In genomic region chr14:68386950-68387779, GRCh38 we compare ENCODE assay signal across 13 cellular contexts.
DNase-seq lines count a peak whose midpoint lies in the region; ATAC-seq, FAIRE-seq and TF ChIP-seq lines count a peak whose summit lies in the region.
"Had no signal": no experiment of that assay in that cellular context is flagged by ENCODE, and none has a peak within 500 bp of the region (broad histone marks: within the 10 kb centered on the region; RNA-seq: fewer than 3 reads in every experiment).

No MANE protein-coding gene starts in this region.

- H3K27me3 ChIP-seq in HepG2 (ENCODE audit: control insufficient read depth in 1 of 2, insufficient read depth in 2 of 2, low read length in 2 of 2) (no peaks in the 10 kb centered on the region), right lobe of liver (no peaks in the 10 kb centered on the region), astrocyte (ENCODE audit: insufficient read depth, low read length) (no peaks in the 10 kb centered on the region)
- H3K27me3 ChIP-seq in CD4-positive, alpha-beta T cell (ENCODE audit: control insufficient read depth, insufficient read depth, low read length), result no peaks in the 10 kb centered on the region

- no peak overlapping the region for H3K27ac ChIP-seq in HepG2 (ENCODE audit: extremely low read length, insufficient read depth, low read length)
- H3K27ac ChIP-seq in right lobe of liver, result no peak overlapping the region
- no peak overlapping the region for H3K27ac ChIP-seq in astrocyte (ENCODE audit: low read depth, low read length)
- no peak overlapping the region for H3K27ac ChIP-seq in CD4-positive, alpha-beta T cell (ENCODE audit: low read depth, low read length)
- H3K27ac ChIP-seq: GM23248 had no signal

- intact Hi-C loops in HepG2 (cut with micrococcal nuclease; ENCODE audit: unreplicated experiment), result no loop called here
- intact Hi-C loops in right lobe of liver (cut with DNase I), result no loop called here
- intact Hi-C loops in CD4-positive, alpha-beta T cell (cut with DNase I, micrococcal nuclease), result no loop called here

- no peaks in the 10 kb centered on the region for H3K36me3 Mint-ChIP-seq in astrocyte (ENCODE audit: low read depth, unreplicated experiment)
- H3K36me3 Mint-ChIP-seq in CD4-positive, alpha-beta T cell (ENCODE audit: low read depth), result no peaks in the 10 kb centered on the region

- TF ChIP-seq RAD21 in HepG2 (CRISPR knock-in tag; IDR thresholded peaks at IDR 0.05), result no peak

- H3K4me3 ChIP-seq in HepG2 (replicated peaks in 1 of 3; ENCODE audit: insufficient read depth in 1 of 3, low read depth in 2 of 3, low read length in 3 of 3) (no peak overlapping the region), right lobe of liver (no peak overlapping the region), astrocyte (ENCODE audit: insufficient read depth, low read depth, low read length) (no peak overlapping the region)
- H3K4me3 ChIP-seq: GM23248 had no signal

- H3K9me3 ChIP-seq in HepG2 (ENCODE audit: low read length) (no peaks in the 10 kb centered on the region), right lobe of liver (no peaks in the 10 kb centered on the region), astrocyte (ENCODE audit: insufficient read depth, low read depth, low read length) (no peaks in the 10 kb centered on the region)
- H3K9me3 ChIP-seq in CD4-positive, alpha-beta T cell (ENCODE audit: control insufficient read depth, low read length), result no peaks in the 10 kb centered on the region

- H3K4me3 Mint-ChIP-seq in astrocyte (ENCODE audit: unreplicated experiment), result no peak overlapping the region
- H3K4me3 Mint-ChIP-seq in CD4-positive, alpha-beta T cell, result no peak overlapping the region
- H3K4me3 Mint-ChIP-seq: activated CD8-positive, alpha-beta T cell treated with anti-CD3 and anti-CD28 coated beads, Interleukin-2, amount 10 ng/mL, durations not matched to agents 7 days and 5 days had no signal

- no peak overlapping the region for H3K27ac Mint-ChIP-seq in astrocyte (ENCODE audit: unreplicated experiment)
- no peak overlapping the region for H3K27ac Mint-ChIP-seq in CD4-positive, alpha-beta T cell
- H3K27ac Mint-ChIP-seq: activated CD8-positive, alpha-beta T cell treated with anti-CD3 and anti-CD28 coated beads, Interleukin-2, amount 10 ng/mL, durations not matched to agents 7 days and 5 days had no signal

- H3K4me1 ChIP-seq in HepG2 (ENCODE audit: insufficient read depth, low read length), result peaks cover 25% of the 10 kb centered on the region
- H3K4me1 ChIP-seq in right lobe of liver, result peaks cover 0 to 17% (median 4%) of the 10 kb centered on the region in 4 donors
- peaks cover 13% of the 10 kb centered on the region for H3K4me1 ChIP-seq in astrocyte (ENCODE audit: insufficient read depth, low read length)

- H3K79me2 ChIP-seq in HepG2 (ENCODE audit: insufficient read depth, low read length) (no peaks in the 10 kb centered on the region), astrocyte (ENCODE audit: insufficient read depth, low read length) (no peaks in the 10 kb centered on the region)

- FAIRE-seq in HepG2 (lab: Jason Lieb, UNC), result no peak
- no peak for FAIRE-seq in astrocyte (lab: Jason Lieb, UNC)
- FAIRE-seq: bronchial epithelial cell had no signal

- H3K4me2 ChIP-seq in HepG2 (ENCODE audit: low read depth, low read length), result no peak overlapping the region
- H3K4me2 ChIP-seq in astrocyte (ENCODE audit: low read length), result no peak overlapping the region

- 68% methylated on average over 6 of the region's 6 CpGs for WGBS in HepG2 (ENCODE audit: low lambda C conversion rate)
- WGBS in right lobe of liver (ENCODE audit: insufficient coverage, low coverage, low lambda C conversion rate, missing lambda C conversion rate), result 36% methylated on average over 6 of the region's 6 CpGs

- TF ChIP-seq POLR2A in HepG2 (IDR thresholded peaks at IDR 0.05; ENCODE audit: insufficient read depth in 1 of 2, low read depth in 2 of 2, low read length in 2 of 2) (no peak), right lobe of liver (IDR thresholded peaks at IDR 0.05) (no peak)

- no peak overlapping the region for H2AFZ ChIP-seq in HepG2 (ENCODE audit: low read length)
- H2AFZ ChIP-seq in astrocyte (ENCODE audit: low read depth, low read length), result no peak overlapping the region
- H2AFZ ChIP-seq: GM23248 had no signal

- TF ChIP-seq EP300 in HepG2 (IDR thresholded peaks at IDR 0.05; ENCODE audit: low read depth in 2 of 2, low read length in 2 of 2) (no peak), HepG2 (CRISPR knock-in tag; IDR thresholded peaks at IDR 0.05; ENCODE audit: borderline replicate concordance) (no peak)

- BruUV-seq in HepG2 (replicated peaks; lab: Mats Ljungman, UMichigan), result no TSS peak

- H3K36me3 ChIP-seq in HepG2 (replicated peaks in 1 of 2; ENCODE audit: control insufficient read depth in 1 of 2, insufficient read depth in 2 of 2, low read length in 2 of 2), result no peaks in the 10 kb centered on the region
- H3K36me3 ChIP-seq in right lobe of liver, result no peaks in the 10 kb centered on the region
- no peaks in the 10 kb centered on the region for H3K36me3 ChIP-seq in astrocyte (ENCODE audit: insufficient read depth, low read length)

- CTCF ChIA-PET in HepG2 (lab: Yijun Ruan, JAX; ENCODE audit: low intra/inter-chr PET ratio, low total read pairs), result no interaction called here
- CTCF ChIA-PET in CD4-positive, alpha-beta T cell (lab: Charles Lee), result no interaction called here

- POLR2A ChIA-PET in HepG2 (lab: Yijun Ruan, JAX), result no interaction called here
- POLR2A ChIA-PET in CD4-positive, alpha-beta T cell (lab: Charles Lee), result no interaction called here

- H3K9me3 Mint-ChIP-seq in astrocyte (ENCODE audit: unreplicated experiment), result no peaks in the 10 kb centered on the region
- H3K9me3 Mint-ChIP-seq in CD4-positive, alpha-beta T cell, result no peaks in the 10 kb centered on the region

- in situ Hi-C loops in HepG2 (cut with HindIII; ENCODE audit: extremely low pct_ligation_motif_present, low pct_unique_long_range_greater_than_20kb), result no loop called here

- no peak for TF ChIP-seq CTCF in HepG2 (CRISPR knock-in tag; IDR thresholded peaks at IDR 0.05)
- no peak for TF ChIP-seq CTCF in right lobe of liver (IDR thresholded peaks at IDR 0.05)
- no peak for TF ChIP-seq CTCF in astrocyte (IDR thresholded peaks at IDR 0.05; ENCODE audit: insufficient read depth, low read depth, low read length)
- no peak for TF ChIP-seq CTCF in CD4-positive, alpha-beta T cell (IDR thresholded peaks at IDR 0.05)

- DNase-seq in HepG2 (ENCODE audit: low spot score) (no peak), right lobe of liver (no peak), astrocyte (ENCODE audit: low read depth) (peak; percentile 76), inferior parietal cortex (ENCODE audit: extremely low spot score) (peak; percentile 36), NCI-H774 (lab: John Stamatoyannopoulos, UW) (no peak), DMS153 treated with DMSO at 0.1 percent for 48 hours (lab: John Stamatoyannopoulos, UW; ENCODE audit: unreplicated experiment) (no peak)
- no peak for DNase-seq in NK-92 treated with Interleukin-12 subunit alpha and Interleukin-12 subunit beta, amount 100 ng/mL, for 24 hours (lab: John Stamatoyannopoulos, UW)
- no peak for DNase-seq in CD4-positive, alpha-beta T cell
- DNase-seq: activated CD8-positive, alpha-beta T cell treated with anti-CD3 and anti-CD28 coated beads, Interleukin-2, amount 10 ng/mL, durations not matched to agents 7 days and 5 days; activated effector memory CD4-positive, alpha-beta T cell treated with Interleukin-2 at 50 U/mL for 16 hours; GM23248; MM.1S had no signal

- no peaks in the 10 kb centered on the region for H3K27me3 Mint-ChIP-seq in astrocyte (ENCODE audit: low read depth, unreplicated experiment)
- no peaks in the 10 kb centered on the region for H3K27me3 Mint-ChIP-seq in CD4-positive, alpha-beta T cell

- ATAC-seq in HepG2 (no peak), right lobe of liver (no peak)
- no peak for ATAC-seq in CD4-positive, alpha-beta T cell (ENCODE audit: poor library complexity)
- ATAC-seq: activated CD8-positive, alpha-beta T cell treated with anti-CD3 and anti-CD28 coated beads, Interleukin-2, amount 10 ng/mL, durations not matched to agents 7 days and 5 days had no signal

- no peak overlapping the region for H3K9ac ChIP-seq in HepG2 (ENCODE audit: insufficient read depth, low read depth, low read length)
- H3K9ac ChIP-seq in astrocyte (ENCODE audit: low read length), result no peak overlapping the region
- H3K9ac ChIP-seq: GM23248 had no signal

- no peaks in the 10 kb centered on the region for H3K4me1 Mint-ChIP-seq in astrocyte (ENCODE audit: low read depth, unreplicated experiment)
- H3K4me1 Mint-ChIP-seq in CD4-positive, alpha-beta T cell (ENCODE audit: low read depth), result peaks cover 17% of the 10 kb centered on the region

- H4K20me1 ChIP-seq in HepG2 (ENCODE audit: insufficient read depth, low read length) (no peaks in the 10 kb centered on the region), astrocyte (ENCODE audit: insufficient read depth, low read length) (no peaks in the 10 kb centered on the region)

TF ChIP-seq in HepG2, 621 proteins besides CTCF, POLR2A, EP300 and RAD21 (continues in another document):
- TF ChIP-seq DR1 (CRISPR knock-in tag; IDR thresholded peaks at IDR 0.05) (no peak), ZNF484 (CRISPR knock-in tag; IDR thresholded peaks at IDR 0.05; ENCODE audit: borderline replicate concordance, low read depth) (no peak), ZNF597 (CRISPR knock-in tag; IDR thresholded peaks at IDR 0.05) (no peak), AKAP8 (CRISPR knock-in tag; IDR thresholded peaks at IDR 0.05) (no peak), CEBPB (IDR thresholded peaks at IDR 0.05; ENCODE audit: borderline replicate concordance, low read depth, low read length) (peak; percentile 76), ZNF878 (CRISPR knock-in tag; IDR thresholded peaks at IDR 0.05) (no peak), ARNT2 (CRISPR knock-in tag; IDR thresholded peaks at IDR 0.05; ENCODE audit: low read depth) (no peak), RBM22 (optimal IDR thresholded peaks at IDR 0.05; ENCODE audit: low read length) (no peak)

Comparison
In these comparisons a context has a peak if more than half of its experiments do, and no peak if none do; other contexts are left out.
1. DNase-seq: peak in astrocyte (single experiment) and inferior parietal cortex (single experiment); none in HepG2 (single experiment), right lobe of liver (0 of 3), NCI-H774 (single experiment), NK-92 treated with Interleukin-12 subunit alpha and Interleukin-12 subunit beta, amount 100 ng/mL, for 24 hours (single experiment), DMS153 treated with DMSO at 0.1 percent for 48 hours (single experiment) and CD4-positive, alpha-beta T cell (0 of 10).